Comparison of ENCODE assay signal across 8 cellular contexts in the genomic region with DNA sequence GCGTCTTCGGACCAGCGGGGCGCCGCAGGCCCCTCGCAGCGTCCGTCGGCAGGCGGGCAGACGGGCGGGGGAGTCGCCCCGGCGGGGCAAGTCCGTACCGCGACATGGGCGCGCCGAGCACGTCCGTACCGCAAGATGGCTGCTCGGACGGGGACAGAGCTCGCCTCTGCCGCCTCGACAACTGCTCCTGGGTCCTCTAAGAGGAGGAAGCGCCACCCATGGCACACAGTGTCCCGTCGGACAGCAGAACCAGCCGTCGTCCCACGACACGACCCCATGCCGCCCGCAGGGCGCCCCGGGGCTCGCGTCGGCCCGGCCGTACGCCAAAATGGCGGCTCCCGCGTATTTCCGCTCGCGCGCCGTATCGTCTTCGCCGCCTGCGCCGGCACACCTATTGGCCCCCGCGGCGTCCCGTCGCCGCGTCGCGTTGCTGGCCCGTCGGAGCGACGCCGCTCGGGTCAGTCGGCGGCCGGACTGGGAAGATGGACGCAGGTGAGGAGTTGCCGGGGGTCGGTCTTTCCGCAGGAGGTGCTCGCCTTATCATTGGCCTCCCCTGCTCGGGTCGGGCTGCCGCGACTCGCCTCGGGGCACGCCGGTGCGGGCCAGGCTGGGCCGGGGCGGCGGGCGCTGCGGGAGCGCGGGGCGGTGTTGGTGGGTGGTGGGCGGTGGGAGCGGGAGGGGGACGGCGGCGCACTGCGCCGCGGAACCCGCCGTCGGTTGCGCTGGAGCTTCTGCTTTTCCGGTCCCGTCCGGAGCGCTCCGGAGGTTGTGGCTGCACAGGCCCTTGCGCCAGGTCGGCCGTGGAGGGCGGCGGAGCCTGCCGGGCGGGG.
DNase-seq lines count a peak whose midpoint lies in the region; ATAC-seq and TF ChIP-seq lines count a peak whose summit lies in the region.

TSS of gene ATG4B (plus strand) at position 461 of the 830 bp plus-strand sequence. CDS start at position 483, 22 bp downstream.

- H3K4me3 ChIP-seq in AG04449 (ENCODE audit: low read depth, low read length), result peak within 1 kb of the TSS; percentile 91

- TF ChIP-seq CTCF in AG04449 (IDR thresholded peaks at IDR 0.05; ENCODE audit: insufficient read depth, low read length, missing control alignments), result no peak

- POLR2A ChIA-PET in AG04449 (lab: Yijun Ruan, JAX), result interaction anchor here (0.5 to 1.6 kb wide), 3 partner anchors 126 to 136 kb away, joined by 3 to 4 read pairs (median 3); no protein-coding TSS in a partner anchor

- H3K27ac ChIP-seq in caudate nucleus (ENCODE audit: low read depth, low read length), result peak within 1 kb of the TSS; percentile 98

- ATAC-seq in GM18867 (IDR thresholded peaks at IDR 0.05; ENCODE audit: unreplicated experiment) (peak; percentile 61), HG03097 (IDR thresholded peaks at IDR 0.05; ENCODE audit: low FRiP score, unreplicated experiment) (peak; percentile 68)

- peak; percentile 23 for DNase-seq in AG04449 (ENCODE audit: low read depth, low spot score)
- DNase-seq in NCI-H2227 (lab: John Stamatoyannopoulos, UW; ENCODE audit: unreplicated experiment), result peak; percentile 94
- peak; percentile 57 for DNase-seq in activated CD4-positive, CD25-positive, alpha-beta regulatory T cell treated with anti-CD3 and anti-CD28 coated beads, Interleukin-2, amount 50 U/mL, for 16 hours (ENCODE audit: low read depth, low spot score)
- peak in 58 of 61 donors; percentile 44 to 95 (median 85) for DNase-seq in caudate nucleus (lab: John Stamatoyannopoulos, UW)
- peak; percentile 86 for DNase-seq in iris pigment epithelial cell (ENCODE audit: low read depth)
- DNase-seq in stimulated activated CD4-positive, alpha-beta T cell treated with anti-CD3 and anti-CD28 coated beads, Interleukin-12 subunit alpha, Interleukin-12 subunit beta, amount 100 ng/mL, for 24 hours (ENCODE audit: low read depth in 2 of 2), result peak; percentile 59 to 65

- CTCF ChIA-PET in AG04449 (lab: Yijun Ruan, JAX), result interaction anchor here (1.0 to 2.1 kb wide), 5 partner anchors 16 to 130 kb away, joined by 3 to 8 read pairs (median 4); partner anchors contain the start of gene STK25

Comparison
In these comparisons a context has a peak if more than half of its experiments do, and no peak if none do; other contexts are left out.
1. Peak in every context shown above with its lines: DNase-seq, ATAC-seq, H3K4me3 ChIP-seq and H3K27ac ChIP-seq.
2. DNase-seq: peak in every context shown above with its lines; median percentile 94 in NCI-H2227; 86 in iris pigment epithelial cell; 85 in caudate nucleus; 62 in stimulated activated CD4-positive, alpha-beta T cell treated with anti-CD3 and anti-CD28 coated beads, Interleukin-12 subunit alpha, Interleukin-12 subunit beta, amount 100 ng/mL, for 24 hours; 57 in activated CD4-positive, CD25-positive, alpha-beta regulatory T cell treated with anti-CD3 and anti-CD28 coated beads, Interleukin-2, amount 50 U/mL, for 16 hours; 23 in AG04449.